10 cellular contexts compared by ENCODE assay signal in genomic region chr3:127135241-127136023, GRCh38. TPM values are rescaled to one million over a fixed set of nuclear protein-coding genes. Genes with fewer than 3 reads are reported as not detected.
DNase-seq lines count a peak whose midpoint lies in the region; ATAC-seq and TF ChIP-seq lines count a peak whose summit lies in the region.
"Had no signal": no experiment of that assay in that cellular context is flagged by ENCODE, and none has a peak within 500 bp of the region (broad histone marks: within the 10 kb centered on the region; RNA-seq: fewer than 3 reads in every experiment).

No MANE protein-coding gene starts in this region.

- TF ChIP-seq CTCF in right atrium auricular region (IDR thresholded peaks at IDR 0.05) = no peak

- no peaks in the 10 kb centered on the region for H3K9me3 ChIP-seq in right atrium auricular region

- ATAC-seq in HG03354 (IDR thresholded peaks at IDR 0.05; ENCODE audit: poor library complexity, severe bottlenecking, unreplicated experiment) (no peak), GM18907 (IDR thresholded peaks at IDR 0.05; ENCODE audit: unreplicated experiment) (no peak)

- peak overlapping the region; percentile 31 for H3K4me3 ChIP-seq in right atrium auricular region

- H3K27ac ChIP-seq in right atrium auricular region = peak overlapping the region; percentile 62 to 71
- H3K27ac ChIP-seq: 22Rv1 had no signal

- H3K4me1 ChIP-seq in right atrium auricular region = peaks cover 0 to 37% of the 10 kb centered on the region in 2 donors

- peak; percentile 26 for DNase-seq in DMS153 (lab: John Stamatoyannopoulos, UW)
- DNase-seq in DMS153 treated with DMSO at 0.1 percent for 48 hours (lab: John Stamatoyannopoulos, UW; ENCODE audit: unreplicated experiment) = no peak
- DNase-seq in activated T-cell treated with anti-CD3 and anti-CD28 coated beads, Interleukin-2, amount 50 U/mL, for 48 hours = peak; percentile 22 to 32
- DNase-seq in right atrium auricular region (ENCODE audit: low spot score) = no peak
- peak; percentile 29 for DNase-seq in stimulated activated CD8-positive, alpha-beta memory T cell treated with anti-CD3 and anti-CD28 coated beads, Interleukin-4, amount 100 ng/mL, for 48 hours
- no peak for DNase-seq in NK-92 (lab: John Stamatoyannopoulos, UW; ENCODE audit: unreplicated experiment)

- H3K27me3 ChIP-seq in right atrium auricular region = no peaks in the 10 kb centered on the region

- no peaks in the 10 kb centered on the region for H3K36me3 ChIP-seq in right atrium auricular region

RNA-seq across cellular contexts. Expression of gene PRR23E, which starts 57.5 kb away (rescaled TPM):
- not detected for total RNA-seq in right atrium auricular region
- total RNA-seq: fibroblast of lung had no signal

Comparison
In these comparisons a context has a peak if more than half of its experiments do, and no peak if none do; other contexts are left out.
1. DNase-seq: peak in DMS153 (single experiment), activated T-cell treated with anti-CD3 and anti-CD28 coated beads, Interleukin-2, amount 50 U/mL, for 48 hours (2 of 2) and stimulated activated CD8-positive, alpha-beta memory T cell treated with anti-CD3 and anti-CD28 coated beads, Interleukin-4, amount 100 ng/mL, for 48 hours (single experiment); none in DMS153 treated with DMSO at 0.1 percent for 48 hours (single experiment), right atrium auricular region (single experiment) and NK-92 (single experiment).